ENCODE assay signal across 8 cellular contexts in genomic region chr3:196941846-196942225, GRCh38. TPM values are rescaled to one million over a fixed set of nuclear protein-coding genes. Genes with fewer than 3 reads are reported as not detected.
DNase-seq lines count a peak whose midpoint lies in the region; ATAC-seq, FAIRE-seq and TF ChIP-seq lines count a peak whose summit lies in the region.

No MANE protein-coding gene starts in this region.

- H3K36me3 ChIP-seq in NT2/D1 (ENCODE audit: insufficient read depth, insufficient read length, low read length), result peaks cover 46% of the 10 kb centered on the region

- no peaks in the 10 kb centered on the region for H3K27me3 ChIP-seq in NT2/D1 (ENCODE audit: insufficient read depth, insufficient read length)

- no peaks in the 10 kb centered on the region for H3K27me3 Mint-ChIP-seq in activated T-cell treated with anti-CD3 and anti-CD28 coated beads, Interleukin-2, amount 50 U/mL, for 4 hours (ENCODE audit: low read depth)

- H3K4me3 ChIP-seq in NT2/D1 (ENCODE audit: insufficient read length, low read depth), result peak overlapping the region; percentile 99
- peak overlapping the region; percentile 99 for H3K4me3 ChIP-seq in fibroblast of mammary gland (ENCODE audit: control insufficient read depth, low read depth, low read length)

- H3K27ac ChIP-seq in 22Rv1 (peak overlapping the region; percentile 99), temporal lobe (ENCODE audit: low read depth, low read length) (peak overlapping the region; percentile 93)

- FAIRE-seq in GM18507 (lab: Jason Lieb, UNC), result peak; percentile 54

- peak overlapping the region; percentile 93 for H3K9ac ChIP-seq in NT2/D1 (ENCODE audit: insufficient read length, low read depth)

- peak overlapping the region; percentile 96 for H3K4me3 Mint-ChIP-seq in activated T-cell treated with anti-CD3 and anti-CD28 coated beads, Interleukin-2, amount 50 U/mL, for 4 hours

- no peaks in the 10 kb centered on the region for H3K9me3 ChIP-seq in NT2/D1 (ENCODE audit: insufficient read depth, low read length)

- H3K4me1 Mint-ChIP-seq in activated T-cell treated with anti-CD3 and anti-CD28 coated beads, Interleukin-2, amount 50 U/mL, for 4 hours (ENCODE audit: low read depth), result peaks cover 49% of the 10 kb centered on the region

- DNase-seq in GM18507 (ENCODE audit: extremely low spot score, insufficient read length, low read depth) (peak; percentile 18), NT2/D1 (ENCODE audit: low read depth, low spot score) (peak; percentile 57), fibroblast of mammary gland (ENCODE audit: low read depth) (peak; percentile 49), non-pigmented ciliary epithelial cell (ENCODE audit: low read depth) (peak; percentile 18)
- DNase-seq in activated T-cell treated with anti-CD3 and anti-CD28 coated beads, Interleukin-2, amount 50 U/mL, for 4 hours, result peak; percentile 61

- peaks cover 5% of the 10 kb centered on the region for H3K4me1 ChIP-seq in NT2/D1 (ENCODE audit: insufficient read depth, insufficient read length)

- peak; percentile 32 for ATAC-seq in HG03045 (IDR thresholded peaks at IDR 0.05; ENCODE audit: unreplicated experiment)
- ATAC-seq in activated T-cell treated with anti-CD3 and anti-CD28 coated beads, Interleukin-2, amount 50 U/mL, for 4 hours, result peak; percentile 55 to 56

- peaks cover 23% of the 10 kb centered on the region for H3K36me3 Mint-ChIP-seq in activated T-cell treated with anti-CD3 and anti-CD28 coated beads, Interleukin-2, amount 50 U/mL, for 4 hours (ENCODE audit: insufficient read depth)

- no peaks in the 10 kb centered on the region for H3K9me3 Mint-ChIP-seq in activated T-cell treated with anti-CD3 and anti-CD28 coated beads, Interleukin-2, amount 50 U/mL, for 4 hours

- TF ChIP-seq CTCF in 22Rv1 (IDR thresholded peaks at IDR 0.05), result no peak
- no peak for TF ChIP-seq CTCF in fibroblast of mammary gland (conservative IDR thresholded peaks at IDR 0.05; ENCODE audit: control insufficient read depth, insufficient read depth, low read depth, low read length)

RNA-seq across cellular contexts. Expression of gene NCBP2, which starts 0.5 kb away (rescaled TPM):
- total RNA-seq in activated T-cell treated with anti-CD3 and anti-CD28 coated beads, Interleukin-2, amount 50 U/mL, for 4 hours, result 100 to 1,000 TPM; 132 to 138 (median 134) TPM
- total RNA-seq in temporal lobe, result 65.2 TPM

RNA-seq across cellular contexts. Expression of gene PIGZ, which starts 26.8 kb away (rescaled TPM):
- under 1 TPM; 0.34 to 0.82 (median 0.61) TPM for total RNA-seq in activated T-cell treated with anti-CD3 and anti-CD28 coated beads, Interleukin-2, amount 50 U/mL, for 4 hours
- total RNA-seq in temporal lobe, result 3.4 TPM

Comparison
In these comparisons a context has a peak if more than half of its experiments do, and no peak if none do; other contexts are left out.
1. Peak in every context shown above with its lines: DNase-seq, ATAC-seq, H3K4me3 ChIP-seq and H3K27ac ChIP-seq.